In genomic region chr1:23695667-23696066, GRCh38 we compare ENCODE assay signal across 17 cellular contexts. TPM values are rescaled to one million over a fixed set of nuclear protein-coding genes. Genes with fewer than 3 reads are reported as not detected.
DNase-seq lines count a peak whose midpoint lies in the region; ATAC-seq and TF ChIP-seq lines count a peak whose summit lies in the region.
"Had no signal": no experiment of that assay in that cellular context is flagged by ENCODE, and none has a peak within 500 bp of the region (broad histone marks: within the 10 kb centered on the region; RNA-seq: fewer than 3 reads in every experiment).

No MANE protein-coding gene starts in this region.

- ATAC-seq in GM21619 (IDR thresholded peaks at IDR 0.05; ENCODE audit: unreplicated experiment), result no peak

- H3K4me1 ChIP-seq in breast epithelium (peaks cover 0 to 18% of the 10 kb centered on the region in 2 donors), mesendoderm (ENCODE audit: control insufficient read depth, low read depth, low read length) (peaks cover 8% of the 10 kb centered on the region)

- H4K8ac ChIP-seq in mesendoderm (ENCODE audit: low read depth, low read length), result no peak overlapping the region

- H2BK120ac ChIP-seq in mesendoderm (ENCODE audit: low read depth, low read length), result no peak overlapping the region

- H3K4me3 ChIP-seq in breast epithelium (no peak overlapping the region), mesendoderm (ENCODE audit: low read length) (no peak overlapping the region)
- H3K4me3 ChIP-seq: esophagus muscularis mucosa, left ventricle myocardium inferior, vagina had no signal

- H3K4me1 Mint-ChIP-seq in MCF 10A (ENCODE audit: insufficient read depth, unreplicated experiment) (peaks cover 45% of the 10 kb centered on the region), CD14-positive monocyte (peaks cover 53% of the 10 kb centered on the region)
- peaks cover 59% of the 10 kb centered on the region for H3K4me1 Mint-ChIP-seq in activated T-helper 2 cell treated with anti-CD3 and anti-CD28 coated beads, Interferon-gamma antibody, Interleukin-2, Interleukin-4, amounts not matched to agents 10 μg/mL and 5 μg/mL and 100 μg/mL, durations not matched to agents 14 hours and 24 hours and 36 hours (ENCODE audit: low read depth)

- peak overlapping the region; percentile 8 for H3K9ac ChIP-seq in mesendoderm (ENCODE audit: low read length)

- no peak for TF ChIP-seq CTCF in MCF 10A (IDR thresholded peaks at IDR 0.05; ENCODE audit: unreplicated experiment)
- no peak for TF ChIP-seq CTCF in breast epithelium (IDR thresholded peaks at IDR 0.05)
- no peak for TF ChIP-seq CTCF in CD14-positive monocyte (IDR thresholded peaks at IDR 0.05)

- H3K27ac Mint-ChIP-seq in MCF 10A (ENCODE audit: low read depth, unreplicated experiment) (no peak overlapping the region), CD14-positive monocyte (peak overlapping the region in 2 of 7 donors; percentile 44 to 80)
- no peak overlapping the region for H3K27ac Mint-ChIP-seq in activated T-helper 2 cell treated with anti-CD3 and anti-CD28 coated beads, Interferon-gamma antibody, Interleukin-2, Interleukin-4, amounts not matched to agents 10 μg/mL and 5 μg/mL and 100 μg/mL, durations not matched to agents 14 hours and 24 hours and 36 hours

- H3K18ac ChIP-seq in mesendoderm (ENCODE audit: low read length), result no peak overlapping the region

- H3K36me3 Mint-ChIP-seq in MCF 10A (ENCODE audit: insufficient read depth, unreplicated experiment) (peaks cover 94% of the 10 kb centered on the region), CD14-positive monocyte (peaks cover 76 to 79% of the 10 kb centered on the region in 2 donors)
- H3K36me3 Mint-ChIP-seq in activated T-helper 2 cell treated with anti-CD3 and anti-CD28 coated beads, Interferon-gamma antibody, Interleukin-2, Interleukin-4, amounts not matched to agents 10 μg/mL and 5 μg/mL and 100 μg/mL, durations not matched to agents 14 hours and 24 hours and 36 hours (ENCODE audit: low read depth), result peaks cover 87% of the 10 kb centered on the region

- H2BK5ac ChIP-seq in mesendoderm (ENCODE audit: low read length), result no peak overlapping the region

- intact Hi-C loops in MCF 10A (cut with micrococcal nuclease), result no loop called here
- intact Hi-C loops in breast epithelium (cut with DNase I; ENCODE audit: low total_unique reads), result no loop called here
- intact Hi-C loops in activated T-helper 2 cell treated with anti-CD3 and anti-CD28 coated beads, Interferon-gamma antibody, Interleukin-2, Interleukin-4, amounts not matched to agents 10 μg/mL and 5 μg/mL and 100 μg/mL, durations not matched to agents 14 hours and 24 hours and 36 hours (cut with micrococcal nuclease), result no loop called here
- intact Hi-C loops in CD14-positive monocyte (cut with micrococcal nuclease), result no loop called here

- H3K4me3 Mint-ChIP-seq in MCF 10A (ENCODE audit: unreplicated experiment) (peak overlapping the region; percentile 88), CD14-positive monocyte (no peak overlapping the region)
- H3K4me3 Mint-ChIP-seq in activated T-helper 2 cell treated with anti-CD3 and anti-CD28 coated beads, Interferon-gamma antibody, Interleukin-2, Interleukin-4, amounts not matched to agents 10 μg/mL and 5 μg/mL and 100 μg/mL, durations not matched to agents 14 hours and 24 hours and 36 hours (ENCODE audit: low read depth), result peak overlapping the region; percentile 24

- H3K27me3 Mint-ChIP-seq in MCF 10A (ENCODE audit: insufficient read depth, unreplicated experiment), result no peaks in the 10 kb centered on the region
- H3K27me3 Mint-ChIP-seq in activated T-helper 2 cell treated with anti-CD3 and anti-CD28 coated beads, Interferon-gamma antibody, Interleukin-2, Interleukin-4, amounts not matched to agents 10 μg/mL and 5 μg/mL and 100 μg/mL, durations not matched to agents 14 hours and 24 hours and 36 hours (ENCODE audit: low read depth), result no peaks in the 10 kb centered on the region
- H3K27me3 Mint-ChIP-seq in CD14-positive monocyte (ENCODE audit: low read depth in 3 of 3), result no peaks in the 10 kb centered on the region

- no TSS peak for BruUV-seq in MCF 10A (replicated peaks; lab: Mats Ljungman, UMichigan)

- H3K27ac ChIP-seq in breast epithelium, result no peak overlapping the region
- H3K27ac ChIP-seq in mesendoderm (ENCODE audit: low read depth, low read length), result no peak overlapping the region
- H3K27ac ChIP-seq: esophagus muscularis mucosa, left ventricle myocardium inferior, vagina had no signal

- DNase-seq in MCF 10A (ENCODE audit: unreplicated experiment) (no peak), breast epithelium (ENCODE audit: low spot score in 2 of 2) (no peak), mesendoderm (no peak), NCI-H187 treated with DMSO at 0.1 percent for 48 hours (lab: John Stamatoyannopoulos, UW) (no peak), CD14-positive monocyte (ENCODE audit: low spot score) (no peak), T1000 (lab: John Stamatoyannopoulos, UW) (no peak)
- DNase-seq in activated T-helper 2 cell treated with anti-CD3 and anti-CD28 coated beads, Interferon-gamma antibody, Interleukin-2, Interleukin-4, amounts not matched to agents 10 μg/mL and 5 μg/mL and 100 μg/mL, durations not matched to agents 14 hours and 24 hours and 36 hours (ENCODE audit: low spot score), result no peak
- DNase-seq: activated CD4-positive, alpha-beta T cell treated with anti-CD3 and anti-CD28 coated beads for 1 hour; activated gamma-delta T cell treated with Interleukin-2 at 50 U/mL for 16 hours; EL; hypothalamus; left ventricle myocardium inferior; nucleus accumbens; stimulated activated CD4-positive, alpha-beta T cell treated with anti-CD3 and anti-CD28 coated beads, Interleukin-15, amount 100 ng/mL, for 24 hours had no signal

- no peak overlapping the region for H2BK15ac ChIP-seq in mesendoderm (replicated peaks; ENCODE audit: low read depth)

- H3K9me3 Mint-ChIP-seq in MCF 10A (ENCODE audit: unreplicated experiment) (no peaks in the 10 kb centered on the region), CD14-positive monocyte (no peaks in the 10 kb centered on the region)
- no peaks in the 10 kb centered on the region for H3K9me3 Mint-ChIP-seq in activated T-helper 2 cell treated with anti-CD3 and anti-CD28 coated beads, Interferon-gamma antibody, Interleukin-2, Interleukin-4, amounts not matched to agents 10 μg/mL and 5 μg/mL and 100 μg/mL, durations not matched to agents 14 hours and 24 hours and 36 hours

- peaks cover 74% of the 10 kb centered on the region for H3K79me2 ChIP-seq in mesendoderm (ENCODE audit: control insufficient read depth, insufficient read depth, low read length)

- no peak overlapping the region for H3K23ac ChIP-seq in mesendoderm (ENCODE audit: low read length)

- WGBS in mesendoderm (ENCODE audit: extremely low coverage, insufficient coverage, low lambda C conversion rate), result no CpG with 5 or more reads among the region's 3 CpGs

- no peak overlapping the region for H3K4ac ChIP-seq in mesendoderm (ENCODE audit: low read depth, low read length)

- H3K27me3 ChIP-seq in breast epithelium, result no peaks in the 10 kb centered on the region
- H3K27me3 ChIP-seq in mesendoderm (ENCODE audit: insufficient read depth, low read length, poor library complexity), result no peaks in the 10 kb centered on the region
- H3K27me3 ChIP-seq: esophagus muscularis mucosa, vagina had no signal

- peaks cover 26% of the 10 kb centered on the region for H3K79me1 ChIP-seq in mesendoderm (ENCODE audit: low read length)

- peak overlapping the region; percentile 12 for H3K4me2 ChIP-seq in mesendoderm (ENCODE audit: low read length)

- no peak overlapping the region for H3K56ac ChIP-seq in mesendoderm (ENCODE audit: low read length)

- no peak overlapping the region for H4K5ac ChIP-seq in mesendoderm (ENCODE audit: low read length)

- H3K9me3 ChIP-seq in breast epithelium, result no peaks in the 10 kb centered on the region
- H3K9me3 ChIP-seq: esophagus muscularis mucosa, left ventricle myocardium inferior, vagina had no signal

- TF ChIP-seq POLR2A in breast epithelium (IDR thresholded peaks at IDR 0.05), result no peak

- no peak overlapping the region for H2AK5ac ChIP-seq in mesendoderm (ENCODE audit: low read length)

- no peaks in the 10 kb centered on the region for H3K36me3 ChIP-seq in breast epithelium
- peaks cover 33% of the 10 kb centered on the region for H3K36me3 ChIP-seq in mesendoderm (ENCODE audit: control insufficient read depth, insufficient read depth, low read length)

- POLR2A ChIA-PET in MCF 10A (lab: Yijun Ruan, JAX), result interaction anchor here (0.6 to 1.9 kb wide), 4 partner anchors 9 to 355 kb away, joined by 3 to 9 read pairs (median 5); no protein-coding TSS in a partner anchor

- CTCF ChIA-PET in MCF 10A (lab: Yijun Ruan, JAX), result interaction anchor here (1.5 kb wide), 1 partner anchor 9 kb away, joined by 10 read pairs; no protein-coding TSS in a partner anchor

RNA-seq across cellular contexts. Expression of gene RPL11, which starts 4.1 kb away (rescaled TPM):
- total RNA-seq in MCF 10A (2022) (1,201 and 1,563 TPM in 2 replicates), breast epithelium (1,000 to 10,000 TPM; 1,191 to 1,487 (median 1,340) TPM)
- 1,169 and 1,221 TPM in 2 replicates for total RNA-seq in activated T-helper 2 cell treated with anti-CD3 and anti-CD28 coated beads, Interferon-gamma antibody, Interleukin-2, Interleukin-4, amounts not matched to agents 10 μg/mL and 5 μg/mL and 100 μg/mL, durations not matched to agents 14 hours and 24 hours and 36 hours
- 2,959 TPM for polyA plus RNA-seq in mesendoderm (2013, experiment 1 of 2)
- polyA plus RNA-seq in mesendoderm (2013, experiment 2 of 2), result 2,925 TPM
- polyA plus RNA-seq in CD14-positive monocyte, result 100 to 1,000 TPM; 542 to 552 TPM

RNA-seq across cellular contexts. Expression of gene ELOA, which starts 47.6 kb away (rescaled TPM):
- total RNA-seq in MCF 10A (2022), result 68.3 and 69.1 TPM in 2 replicates
- total RNA-seq in breast epithelium, result 10 to 100 TPM; 30.3 to 61.9 (median 32.8) TPM
- 42.0 and 45.5 TPM in 2 replicates for total RNA-seq in activated T-helper 2 cell treated with anti-CD3 and anti-CD28 coated beads, Interferon-gamma antibody, Interleukin-2, Interleukin-4, amounts not matched to agents 10 μg/mL and 5 μg/mL and 100 μg/mL, durations not matched to agents 14 hours and 24 hours and 36 hours
- polyA plus RNA-seq in mesendoderm (2013, experiment 1 of 2), result 50.4 TPM
- 51.3 TPM for polyA plus RNA-seq in mesendoderm (2013, experiment 2 of 2)
- 10 to 100 TPM; 28.7 to 31.2 TPM for polyA plus RNA-seq in CD14-positive monocyte

Comparison
In these comparisons a context has a peak if more than half of its experiments do, and no peak if none do; other contexts are left out.
1. H3K4me3 Mint-ChIP-seq: peak in MCF 10A (single experiment) and activated T-helper 2 cell treated with anti-CD3 and anti-CD28 coated beads, Interferon-gamma antibody, Interleukin-2, Interleukin-4, amounts not matched to agents 10 μg/mL and 5 μg/mL and 100 μg/mL, durations not matched to agents 14 hours and 24 hours and 36 hours (single experiment); none in CD14-positive monocyte (0 of 2).